Comparison of ENCODE assay signal across 8 cellular contexts in genomic region chr3:126781889-126782491, GRCh38.
DNase-seq lines count a peak whose midpoint lies in the region; ATAC-seq and TF ChIP-seq lines count a peak whose summit lies in the region.

No MANE protein-coding gene starts in this region.

- H3K27ac Mint-ChIP-seq in activated T-cell treated with anti-CD3 and anti-CD28 coated beads, Interleukin-2, amount 50 U/mL, for 72 hours = no peak overlapping the region

- intact Hi-C loops in sciatic nerve (cut with DNase I) = no loop called here

- no peak for TF ChIP-seq CTCF in gastroesophageal sphincter (IDR thresholded peaks at IDR 0.05)

- no peak for TF ChIP-seq POLR2A in gastroesophageal sphincter (IDR thresholded peaks at IDR 0.05)

- no peaks in the 10 kb centered on the region for H3K9me3 ChIP-seq in gastroesophageal sphincter

- H3K4me3 Mint-ChIP-seq in activated T-cell treated with anti-CD3 and anti-CD28 coated beads, Interleukin-2, amount 50 U/mL, for 72 hours = no peak overlapping the region

- no peak overlapping the region for H3K4me3 ChIP-seq in gastroesophageal sphincter

- H3K4me1 ChIP-seq in gastroesophageal sphincter = peaks cover 0 to 8% (median 3%) of the 10 kb centered on the region in 3 donors

- no peaks in the 10 kb centered on the region for H3K27me3 Mint-ChIP-seq in activated T-cell treated with anti-CD3 and anti-CD28 coated beads, Interleukin-2, amount 50 U/mL, for 72 hours (ENCODE audit: low read depth)

- ATAC-seq in SK-N-SH treated with all-trans-retinoic acid at 6 μM for 48 hours = peak; percentile 87
- peak; percentile 73 for ATAC-seq in gastroesophageal sphincter
- peak; percentile 86 for ATAC-seq in sciatic nerve
- no peak for ATAC-seq in activated T-cell treated with anti-CD3 and anti-CD28 coated beads, Interleukin-2, amount 50 U/mL, for 72 hours (replicated peaks in 1 of 2)
- no peak for ATAC-seq in GM18907 (IDR thresholded peaks at IDR 0.05; ENCODE audit: unreplicated experiment)

- H3K27me3 ChIP-seq in gastroesophageal sphincter = no peaks in the 10 kb centered on the region

- TF ChIP-seq EP300 in gastroesophageal sphincter (IDR thresholded peaks at IDR 0.05) = no peak

- peak overlapping the region in 3 of 4 donors; percentile 28 to 66 (median 43) for H3K27ac ChIP-seq in gastroesophageal sphincter

- peak; percentile 90 for DNase-seq in GM03348 (ENCODE audit: low spot score)
- no peak for DNase-seq in sciatic nerve (ENCODE audit: low spot score)
- no peak for DNase-seq in NCI-H1105 (lab: John Stamatoyannopoulos, UW)
- DNase-seq in stimulated activated naive CD4-positive, alpha-beta T cell (lab: John Stamatoyannopoulos, UW) = no peak
- DNase-seq in activated T-cell treated with anti-CD3 and anti-CD28 coated beads, Interleukin-2, amount 50 U/mL, for 72 hours = no peak

- WGBS in gastroesophageal sphincter (ENCODE audit: low coverage in 1 of 2), 2 donors = 55 to 72% methylated on average over 7 to 9 of the region's 12 CpGs

- H3K36me3 ChIP-seq in gastroesophageal sphincter = no peaks in the 10 kb centered on the region

- no peaks in the 10 kb centered on the region for H3K4me1 Mint-ChIP-seq in activated T-cell treated with anti-CD3 and anti-CD28 coated beads, Interleukin-2, amount 50 U/mL, for 72 hours (ENCODE audit: low read depth)

- no peaks in the 10 kb centered on the region for H3K9me3 Mint-ChIP-seq in activated T-cell treated with anti-CD3 and anti-CD28 coated beads, Interleukin-2, amount 50 U/mL, for 72 hours

- H3K36me3 Mint-ChIP-seq in activated T-cell treated with anti-CD3 and anti-CD28 coated beads, Interleukin-2, amount 50 U/mL, for 72 hours (ENCODE audit: insufficient read depth in 2 of 2) = peaks cover 2 to 4% of the 10 kb centered on the region in 2 donors

TF ChIP-seq in SK-N-SH treated with all-trans-retinoic acid at 6 μM for 48 hours, 23 proteins besides CTCF, POLR2A, EP300 and RAD21:
- TF ChIP-seq TCF4 (CRISPR knock-in tag; IDR thresholded peaks at IDR 0.05; ENCODE audit: borderline replicate concordance) (peak; percentile 60; the same call in 1 of the 2 replicates), ZFP3 (CRISPR knock-in tag; IDR thresholded peaks at IDR 0.05) (no peak)
TF ChIP-seq in SK-N-SH treated with all-trans-retinoic acid at 6 μM for 48 hours: peak in this region for 1.

Comparison
In these comparisons a context has a peak if more than half of its experiments do, and no peak if none do; other contexts are left out.
1. ATAC-seq: peak in SK-N-SH treated with all-trans-retinoic acid at 6 μM for 48 hours (single experiment), gastroesophageal sphincter (single experiment) and sciatic nerve (single experiment); none in activated T-cell treated with anti-CD3 and anti-CD28 coated beads, Interleukin-2, amount 50 U/mL, for 72 hours (0 of 2) and GM18907 (single experiment).